In the genomic region with DNA sequence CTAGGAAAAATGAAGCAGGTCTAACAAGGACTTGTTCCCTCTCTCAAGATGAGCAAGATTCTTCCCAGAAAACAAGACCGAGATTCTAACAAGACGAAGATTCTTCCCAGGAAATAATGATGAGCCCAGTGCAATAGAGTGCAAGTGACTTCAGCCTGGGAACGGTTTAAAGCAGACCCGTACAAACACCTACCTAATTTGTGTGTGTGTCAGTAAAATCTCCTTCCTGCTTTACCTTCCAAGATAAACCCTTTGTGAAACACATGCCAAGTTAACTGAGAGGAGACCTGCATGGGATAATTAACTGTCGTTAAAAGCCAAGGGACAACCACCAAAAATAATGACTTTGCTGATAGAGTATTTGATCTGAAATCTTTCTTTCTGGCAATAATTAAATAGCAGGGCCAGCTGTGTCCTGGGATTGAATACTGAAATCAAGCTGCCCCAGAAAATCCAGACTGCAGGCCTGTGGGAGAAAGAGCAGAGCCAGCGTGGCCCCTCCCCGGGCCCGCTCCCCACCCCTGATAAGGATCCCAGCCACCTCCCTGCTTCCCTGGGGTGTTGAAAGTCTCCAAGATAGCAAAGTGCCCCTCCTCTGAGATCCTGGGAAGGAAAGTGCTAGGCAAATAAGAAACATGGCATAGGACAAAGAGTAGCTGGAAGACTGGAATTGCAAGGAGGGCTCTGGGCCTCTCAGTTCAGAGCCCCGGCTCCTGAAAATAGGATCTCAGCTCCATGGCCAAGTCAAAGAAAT, we compare ENCODE assay signal across 18 cellular contexts.
DNase-seq lines count a peak whose midpoint lies in the region; ATAC-seq and TF ChIP-seq lines count a peak whose summit lies in the region.
"Had no signal": no experiment of that assay in that cellular context is flagged by ENCODE, and none has a peak within 500 bp of the region (broad histone marks: within the 10 kb centered on the region; RNA-seq: fewer than 3 reads in every experiment).

No MANE protein-coding gene starts in this region.

- no peak overlapping the region for H3K27ac ChIP-seq in endodermal cell (ENCODE audit: low read depth, low read length)
- H3K27ac ChIP-seq: BLaER1 treated with 17β-estradiol and CSF1 and Interleukin-3, amounts not matched to agents 10 nM and 100 nM; KMS-11; Peyer's patch had no signal

- H3K36me3 Mint-ChIP-seq in endodermal cell (ENCODE audit: low read depth), result no peaks in the 10 kb centered on the region
- H3K36me3 Mint-ChIP-seq in mesothelial cell of epicardium, result no peaks in the 10 kb centered on the region
- H3K36me3 Mint-ChIP-seq: CD8-positive, alpha-beta T cell had no signal

- H3K4me1 ChIP-seq in endodermal cell (ENCODE audit: control insufficient read depth, insufficient read depth, low read length), result peaks cover 3% of the 10 kb centered on the region
- H3K4me1 ChIP-seq: BLaER1 treated with 17β-estradiol and CSF1 and Interleukin-3, amounts not matched to agents 10 nM and 100 nM had no signal

- H3K9me3 Mint-ChIP-seq in endodermal cell (no peaks in the 10 kb centered on the region), mesothelial cell of epicardium (no peaks in the 10 kb centered on the region)
- H3K9me3 Mint-ChIP-seq: CD8-positive, alpha-beta T cell; H9 had no signal

- 60 to 85% methylated on average over 5 to 9 of the region's 9 CpGs for WGBS in endodermal cell (ENCODE audit: insufficient coverage in 1 of 2, insufficient read length in 1 of 2), 2 experiments

- H3K27ac Mint-ChIP-seq in endodermal cell (peak overlapping the region; percentile 36), mesothelial cell of epicardium (no peak overlapping the region)
- H3K27ac Mint-ChIP-seq: CD8-positive, alpha-beta T cell; H9 had no signal

- H3K4me3 ChIP-seq in LNCaP clone FGC (ENCODE audit: low read depth, low read length) (no peak overlapping the region), endodermal cell (ENCODE audit: low read length) (no peak overlapping the region)
- H3K4me3 ChIP-seq: BLaER1 treated with 17β-estradiol and CSF1 and Interleukin-3, amounts not matched to agents 10 nM and 100 nM; Peyer's patch had no signal

- H3K4me1 Mint-ChIP-seq in endodermal cell, result peaks cover 50% of the 10 kb centered on the region
- peaks cover 30% of the 10 kb centered on the region for H3K4me1 Mint-ChIP-seq in mesothelial cell of epicardium

- ATAC-seq in HG03196 (IDR thresholded peaks at IDR 0.05; ENCODE audit: unreplicated experiment), result no peak
- ATAC-seq: CD8-positive, alpha-beta T cell had no signal

- H3K27me3 Mint-ChIP-seq in endodermal cell (ENCODE audit: insufficient read depth) (peaks cover 5% of the 10 kb centered on the region), mesothelial cell of epicardium (ENCODE audit: low read depth) (no peaks in the 10 kb centered on the region)

- no peaks in the 10 kb centered on the region for H3K36me3 ChIP-seq in endodermal cell (ENCODE audit: control insufficient read depth, insufficient read depth, low read length)
- H3K36me3 ChIP-seq: BLaER1 treated with 17β-estradiol and CSF1 and Interleukin-3, amounts not matched to agents 10 nM and 100 nM; Peyer's patch had no signal

- H3K27me3 ChIP-seq in endodermal cell (ENCODE audit: control insufficient read depth, insufficient read depth, low read length, poor library complexity, severe bottlenecking), result no peaks in the 10 kb centered on the region
- H3K27me3 ChIP-seq: BLaER1 treated with 17β-estradiol and CSF1 and Interleukin-3, amounts not matched to agents 10 nM and 100 nM; Peyer's patch had no signal

- DNase-seq in ELF-1 (ENCODE audit: low read depth, low spot score) (peak; percentile 34), LNCaP clone FGC (ENCODE audit: low read depth) (peak; percentile 50), endodermal cell (peak; percentile 79), mesenteric fat pad (ENCODE audit: low spot score) (peak; percentile 62), SIG-M5 (lab: John Stamatoyannopoulos, UW) (no peak), NCI-H1436 treated with DMSO at 0.1 percent for 48 hours (lab: John Stamatoyannopoulos, UW) (no peak), mesothelial cell of epicardium (ENCODE audit: low spot score in 2 of 2, unreplicated experiment in 2 of 2) (no peak)
- DNase-seq: CD8-positive, alpha-beta T cell; DMS79; H9; NCI-H1417 treated with DMSO at 0.1 percent for 48 hours; NCI-H1930; NCI-H345; NCI-H524 treated with DMSO at 0.1 percent for 48 hours had no signal

- no peaks in the 10 kb centered on the region for H3K9me3 ChIP-seq in endodermal cell (ENCODE audit: control insufficient read depth, low read length)
- H3K9me3 ChIP-seq: BLaER1 treated with 17β-estradiol and CSF1 and Interleukin-3, amounts not matched to agents 10 nM and 100 nM; Peyer's patch had no signal

- no peak overlapping the region for H3K4me3 Mint-ChIP-seq in endodermal cell
- H3K4me3 Mint-ChIP-seq in mesothelial cell of epicardium, result no peak overlapping the region
- H3K4me3 Mint-ChIP-seq: CD8-positive, alpha-beta T cell; H9 had no signal

- TF ChIP-seq CTCF in LNCaP clone FGC (IDR thresholded peaks at IDR 0.05; ENCODE audit: control insufficient read depth, extremely low read depth, insufficient read depth), result no peak
- no peak for TF ChIP-seq CTCF in endodermal cell (conservative IDR thresholded peaks at IDR 0.05)
- no peak for TF ChIP-seq CTCF in mesothelial cell of epicardium (IDR thresholded peaks at IDR 0.05; ENCODE audit: unreplicated experiment)

- H3K9ac ChIP-seq in endodermal cell (ENCODE audit: extremely low read depth, low read length, poor library complexity, severe bottlenecking), result no peak overlapping the region
- H3K9ac ChIP-seq: BLaER1 treated with 17β-estradiol and CSF1 and Interleukin-3, amounts not matched to agents 10 nM and 100 nM; KMS-11 had no signal

Comparison
In these comparisons a context has a peak if more than half of its experiments do, and no peak if none do; other contexts are left out.
1. DNase-seq: peak in ELF-1 (single experiment), LNCaP clone FGC (single experiment), endodermal cell (single experiment) and mesenteric fat pad (single experiment); none in SIG-M5 (single experiment), NCI-H1436 treated with DMSO at 0.1 percent for 48 hours (single experiment) and mesothelial cell of epicardium (0 of 2).